9 cellular contexts compared by ENCODE assay signal in the genomic region with DNA sequence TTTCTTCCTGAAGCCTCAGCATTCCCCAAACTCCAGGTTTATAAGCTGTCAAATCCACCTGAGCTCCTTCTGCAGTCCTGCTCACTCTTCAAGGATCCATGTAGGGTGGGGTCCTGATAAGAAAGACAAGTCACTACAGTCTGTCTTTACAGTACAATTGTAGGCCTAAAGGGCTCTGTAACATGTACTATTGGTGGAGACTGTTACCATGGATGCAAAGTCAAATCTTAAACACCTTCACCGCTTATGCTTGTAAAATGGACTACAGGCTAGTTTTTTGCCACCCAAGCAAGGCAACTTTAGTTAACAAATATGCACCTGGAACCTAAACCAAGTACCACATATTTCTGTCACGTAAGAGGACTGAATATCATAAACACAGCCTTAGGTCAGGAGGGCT. TPM values are rescaled to one million over a fixed set of nuclear protein-coding genes. Genes with fewer than 3 reads are reported as not detected.
DNase-seq lines count a peak whose midpoint lies in the region; ATAC-seq and TF ChIP-seq lines count a peak whose summit lies in the region.
"Had no signal": no experiment of that assay in that cellular context is flagged by ENCODE, and none has a peak within 500 bp of the region (broad histone marks: within the 10 kb centered on the region; RNA-seq: fewer than 3 reads in every experiment).

No MANE protein-coding gene starts in this region.

- POLR2A ChIA-PET in CD4-positive, alpha-beta T cell (lab: Charles Lee): interaction anchor here (0.9 to 1.1 kb wide), 2 partner anchors 11 to 44 kb away, joined by 3 read pairs; no protein-coding TSS in a partner anchor
- POLR2A ChIA-PET in IMR-90 (lab: Charles Lee; ENCODE audit: unreplicated experiment): no interaction called here

- peak overlapping the region; percentile 19 for H3K23ac ChIP-seq in IMR-90 (ENCODE audit: low read depth, low read length)

- no peak for TF ChIP-seq RAD21 in IMR-90 (IDR thresholded peaks at IDR 0.05; ENCODE audit: low read length)

- H3K4me3 Mint-ChIP-seq in CD4-positive, alpha-beta T cell: peak overlapping the region; percentile 0
- H3K4me3 Mint-ChIP-seq in natural killer cell treated with Interleukin-12 subunit alpha and Interleukin-12 subunit beta and Interleukin-15 and Interleukin-18, amount 100 ng/mL, for 72 hours: peak overlapping the region; percentile 71

- H4K91ac ChIP-seq in IMR-90 (ENCODE audit: insufficient read depth, low read depth, low read length): peak overlapping the region; percentile 62

- peak overlapping the region; percentile 65; the same call in 1 of the 2 replicates for H3K18ac ChIP-seq in IMR-90 (ENCODE audit: low read depth, low read length)

- H3K27me3 ChIP-seq in CD4-positive, alpha-beta T cell (ENCODE audit: control insufficient read depth, insufficient read depth, low read length): no peaks in the 10 kb centered on the region
- no peaks in the 10 kb centered on the region for H3K27me3 ChIP-seq in IMR-90 (ENCODE audit: control insufficient read depth, insufficient read depth, low read length)
- H3K27me3 ChIP-seq in breast epithelium: no peaks in the 10 kb centered on the region

- no peak for TF ChIP-seq CTCF in CD4-positive, alpha-beta T cell (IDR thresholded peaks at IDR 0.05)
- TF ChIP-seq CTCF in IMR-90 (conservative IDR thresholded peaks at IDR 0.05; ENCODE audit: low read depth, low read length): no peak
- no peak for TF ChIP-seq CTCF in breast epithelium (IDR thresholded peaks at IDR 0.05)
- TF ChIP-seq CTCF in GM13977 (IDR thresholded peaks at IDR 0.05; ENCODE audit: extremely low read depth, insufficient read depth, missing control alignments): no peak

- H3K9ac ChIP-seq in IMR-90 (ENCODE audit: low read depth, low read length): no peak overlapping the region

- in situ Hi-C loops in IMR-90 (cut with MboI; ENCODE audit: low sequenced_read_pairs): no loop called here
- in situ Hi-C loops in GM13977 (cut with MboI; ENCODE audit: low pct_unique_long_range_greater_than_20kb, low sequenced_read_pairs, unreplicated experiment): no loop called here

- H3K14ac ChIP-seq in IMR-90 (replicated peaks; ENCODE audit: low read depth, low read length): peak overlapping the region; percentile 41

- peak overlapping the region; percentile 66 for H4K5ac ChIP-seq in IMR-90 (ENCODE audit: low read depth, low read length)

- peak overlapping the region in 1 of 2 experiments; percentile 77; a peak in 3 of 4 replicates for H4K8ac ChIP-seq in IMR-90 (ENCODE audit: low read depth in 2 of 2, low read length in 2 of 2)

- H3K4me2 ChIP-seq in IMR-90 (ENCODE audit: low read depth, low read length): no peak overlapping the region; the same call in 1 of the 2 replicates

- no peaks in the 10 kb centered on the region for H3K9me3 Mint-ChIP-seq in CD4-positive, alpha-beta T cell
- no peaks in the 10 kb centered on the region for H3K9me3 Mint-ChIP-seq in natural killer cell treated with Interleukin-12 subunit alpha and Interleukin-12 subunit beta and Interleukin-15 and Interleukin-18, amount 100 ng/mL, for 72 hours

- H3K4me3 ChIP-seq in IMR-90 (ENCODE audit: insufficient read depth, low read depth, low read length): no peak overlapping the region
- H3K4me3 ChIP-seq in breast epithelium: no peak overlapping the region

- H2BK5ac ChIP-seq in IMR-90 (ENCODE audit: low read depth, low read length, poor library complexity, severe bottlenecking): peak overlapping the region; percentile 87

- H3K27me3 Mint-ChIP-seq in CD4-positive, alpha-beta T cell: no peaks in the 10 kb centered on the region
- H3K27me3 Mint-ChIP-seq in natural killer cell treated with Interleukin-12 subunit alpha and Interleukin-12 subunit beta and Interleukin-15 and Interleukin-18, amount 100 ng/mL, for 72 hours: no peaks in the 10 kb centered on the region

- ATAC-seq in CD4-positive, alpha-beta T cell (ENCODE audit: poor library complexity): no peak
- ATAC-seq in IMR-90 (ENCODE audit: low read depth) (no peak), GM21737 (IDR thresholded peaks at IDR 0.05; ENCODE audit: unreplicated experiment) (no peak)
- ATAC-seq in natural killer cell treated with Interleukin-12 subunit alpha and Interleukin-12 subunit beta and Interleukin-15 and Interleukin-18, amount 100 ng/mL, for 72 hours: no peak
- ATAC-seq: Panc1 had no signal

- peak overlapping the region; percentile 72 for H2AK5ac ChIP-seq in IMR-90 (ENCODE audit: low read depth, low read length)

- H3K27ac ChIP-seq in CD4-positive, alpha-beta T cell (ENCODE audit: low read depth, low read length): no peak overlapping the region
- peak overlapping the region; percentile 39 for H3K27ac ChIP-seq in IMR-90 (ENCODE audit: insufficient read depth, low read length)
- H3K27ac ChIP-seq in breast epithelium: peak overlapping the region; percentile 44 to 50

- intact Hi-C loops in CD4-positive, alpha-beta T cell (cut with DNase I, micrococcal nuclease): no loop called here
- intact Hi-C loops in IMR-90 (cut with micrococcal nuclease): no loop called here
- intact Hi-C loops in breast epithelium (cut with DNase I; ENCODE audit: low total_unique reads): no loop called here

- peaks cover 16% of the 10 kb centered on the region for H3K4me1 ChIP-seq in IMR-90 (ENCODE audit: control insufficient read depth, insufficient read depth, low read length)
- H3K4me1 ChIP-seq in breast epithelium: no peaks in the 10 kb centered on the region

- H3K4ac ChIP-seq in IMR-90 (ENCODE audit: low read depth, low read length): peak overlapping the region; percentile 55

- H4K20me1 ChIP-seq in IMR-90 (ENCODE audit: insufficient read depth, low read length): peaks cover 8% of the 10 kb centered on the region; the same call in 1 of the 2 replicates

- no peaks in the 10 kb centered on the region for H3K36me3 ChIP-seq in IMR-90 (ENCODE audit: control insufficient read depth, insufficient read depth, low read length)
- H3K36me3 ChIP-seq in breast epithelium: no peaks in the 10 kb centered on the region

- dilution Hi-C loops in IMR-90 (cut with HindIII; ENCODE audit: low sequenced_read_pairs, unreplicated experiment): no loop called here

- no peak for DNase-seq in CD4-positive, alpha-beta T cell
- DNase-seq in IMR-90: no peak
- no peak for DNase-seq in breast epithelium (ENCODE audit: low spot score in 2 of 2)
- no peak for DNase-seq in natural killer cell treated with Interleukin-12 subunit alpha and Interleukin-12 subunit beta and Interleukin-15 and Interleukin-18, amount 100 ng/mL, for 72 hours (ENCODE audit: low spot score)
- DNase-seq in LoVo (ENCODE audit: low spot score): no peak
- DNase-seq in NCI-H146 treated with DMSO at 0.1 percent for 48 hours (lab: John Stamatoyannopoulos, UW; ENCODE audit: unreplicated experiment): no peak
- DNase-seq in GM13977 (ENCODE audit: low spot score): no peak

- peaks cover 18 to 31% of the 10 kb centered on the region in 2 experiments for H3K79me1 ChIP-seq in IMR-90 (ENCODE audit: low read depth in 1 of 2, low read length in 2 of 2)

- 100% methylated on average over 1 of the region's 2 CpGs; no CpG with 5 or more reads in 1 of the 2 experiments for WGBS in IMR-90 (ENCODE audit: extremely low coverage in 2 of 2, insufficient read length in 1 of 2), 2 experiments

- no TSS peak for BruUV-seq in IMR-90 (replicated peaks; lab: Mats Ljungman, UMichigan)

- TF ChIP-seq POLR2A in IMR-90 (IDR thresholded peaks at IDR 0.05; ENCODE audit: low read depth, low read length) (no peak), breast epithelium (IDR thresholded peaks at IDR 0.05) (no peak)

- peaks cover 12% of the 10 kb centered on the region for H3K9me1 ChIP-seq in IMR-90 (ENCODE audit: insufficient read depth, low read length)

- H3K36me3 Mint-ChIP-seq in CD4-positive, alpha-beta T cell (ENCODE audit: low read depth): peaks cover 73% of the 10 kb centered on the region
- peaks cover 30% of the 10 kb centered on the region for H3K36me3 Mint-ChIP-seq in natural killer cell treated with Interleukin-12 subunit alpha and Interleukin-12 subunit beta and Interleukin-15 and Interleukin-18, amount 100 ng/mL, for 72 hours

- no peak overlapping the region for H3K56ac ChIP-seq in IMR-90 (ENCODE audit: extremely low read depth, insufficient read depth, low read length)

- peak overlapping the region; percentile 78 for H2BK120ac ChIP-seq in IMR-90 (ENCODE audit: low read depth, low read length)

- peak overlapping the region; percentile 92 for H2BK20ac ChIP-seq in IMR-90 (ENCODE audit: low read depth, low read length)

- CTCF ChIA-PET in CD4-positive, alpha-beta T cell (lab: Charles Lee): interaction anchor here (1.3 to 1.6 kb wide), 2 partner anchors 11 to 15 kb away, joined by 3 to 4 read pairs; no protein-coding TSS in a partner anchor
- CTCF ChIA-PET in IMR-90 (lab: Yijun Ruan, JAX): interaction anchor here (0.5 kb wide), 1 partner anchor 72 kb away, joined by 4 read pairs; no protein-coding TSS in a partner anchor

- peaks cover 71% of the 10 kb centered on the region for H3K4me1 Mint-ChIP-seq in CD4-positive, alpha-beta T cell (ENCODE audit: low read depth)
- H3K4me1 Mint-ChIP-seq in natural killer cell treated with Interleukin-12 subunit alpha and Interleukin-12 subunit beta and Interleukin-15 and Interleukin-18, amount 100 ng/mL, for 72 hours (ENCODE audit: low read depth in 2 of 2): peaks cover 57 to 71% of the 10 kb centered on the region in 2 donors

- peak overlapping the region; percentile 48 for H3K27ac Mint-ChIP-seq in CD4-positive, alpha-beta T cell
- peak overlapping the region; percentile 91 to 99 for H3K27ac Mint-ChIP-seq in natural killer cell treated with Interleukin-12 subunit alpha and Interleukin-12 subunit beta and Interleukin-15 and Interleukin-18, amount 100 ng/mL, for 72 hours

- peak overlapping the region; percentile 77; the same call in 2 of the 3 replicates for H2BK15ac ChIP-seq in IMR-90 (ENCODE audit: low read depth, low read length)

- no peak overlapping the region for H2AK9ac ChIP-seq in IMR-90 (replicated peaks; ENCODE audit: low read depth, low read length, poor library complexity)

- H3K9me3 ChIP-seq in CD4-positive, alpha-beta T cell (ENCODE audit: control insufficient read depth, low read length): no peaks in the 10 kb centered on the region
- H3K9me3 ChIP-seq in IMR-90 (ENCODE audit: control insufficient read depth, insufficient read depth, low read length) (no peaks in the 10 kb centered on the region), breast epithelium (no peaks in the 10 kb centered on the region)

- no peak overlapping the region for H2AFZ ChIP-seq in IMR-90 (replicated peaks; ENCODE audit: low read length, poor library complexity)

TF ChIP-seq in IMR-90, 13 proteins besides CTCF, POLR2A, EP300 and RAD21 (continues in another document):
- TF ChIP-seq SMC3 (IDR thresholded peaks at IDR 0.05; ENCODE audit: low read depth, low read length) (no peak), NFE2L2 (IDR thresholded peaks at IDR 0.05; ENCODE audit: low read depth, low read length) (no peak)

RNA-seq across cellular contexts. Expression of a gene that starts 44.7 kb away (rescaled TPM):
- 100 to 1,000 TPM; 112 to 124 TPM for total RNA-seq in CD4-positive, alpha-beta T cell
- 20.1 and 28.6 TPM in 2 replicates for total RNA-seq in IMR-90 (2012; rRNA removed)
- 10.1 and 10.2 TPM in 2 replicates for polyA plus RNA-seq in IMR-90 (2012; rRNA removed)
- polyA plus RNA-seq in IMR-90 (2012; cell fraction: cytosol; rRNA removed): 2.7 and 5.9 TPM in 2 replicates
- 7.1 and 45.1 TPM in 2 replicates for polyA plus RNA-seq in IMR-90 (2012; cell fraction: nucleus; rRNA removed; ENCODE audit: low replicate concordance)
- total RNA-seq in breast epithelium: 100 to 1,000 TPM in 1 of 3 donors, 10 to 100 TPM in 2; 57.7 to 107 (median 70.8) TPM
- total RNA-seq in natural killer cell treated with Interleukin-12 subunit alpha and Interleukin-12 subunit beta and Interleukin-15 and Interleukin-18, amount 100 ng/mL, for 72 hours: 10 to 100 TPM; 70.8 to 78.3 TPM
